34 cellular contexts compared by ENCODE assay signal in genomic region chr5:161857358-161857757, GRCh38. TPM values are rescaled to one million over a fixed set of nuclear protein-coding genes. Genes with fewer than 3 reads are reported as not detected.
"Had no signal": no experiment of that assay in that cellular context is flagged by ENCODE, and none has a peak within 500 bp of the region (broad histone marks: within the 10 kb centered on the region; RNA-seq: fewer than 3 reads in every experiment).

No MANE protein-coding gene starts in this region.

- H3K9me3 ChIP-seq: MG63 had no signal

- H3K9me3 Mint-ChIP-seq: activated CD4-positive, alpha-beta T cell treated with anti-CD3 and anti-CD28 coated beads, Interleukin-2, amount 10 ng/mL, durations not matched to agents 24 days and 14 days; activated naive CD8-positive, alpha-beta T cell treated with anti-CD3 and anti-CD28 coated beads for 36 hours; activated T-cell treated with anti-CD3 and anti-CD28 coated beads, Interleukin-2, amount 50 U/mL, for 72 hours; activated T-helper 17 cell treated with anti-CD3 and anti-CD28 coated beads, Interleukin-2, amount 50 U/mL, for 72 hours had no signal

- H3K36me3 ChIP-seq: brain microvascular endothelial cell, MG63, WERI-Rb-1 had no signal

- DNase-seq: activated CD4-positive, alpha-beta T cell treated with anti-CD3 and anti-CD28 coated beads, Interleukin-2, amount 10 ng/mL, durations not matched to agents 24 days and 14 days; activated CD4-positive, alpha-beta T cell treated with anti-CD3 and anti-CD28 coated beads, Interleukin-2, amount 50 U/mL, for 4 hours; activated CD8-positive, alpha-beta T cell treated with anti-CD3 and anti-CD28 coated beads for 36 hours; activated effector memory CD4-positive, alpha-beta T cell treated with anti-CD3 and anti-CD28 coated beads, Interleukin-2, amount 50 U/mL, for 16 hours; activated naive CD4-positive, alpha-beta T cell; activated naive CD4-positive, alpha-beta T cell treated with anti-CD3 and anti-CD28 coated beads, Interleukin-2, amount 50 U/mL, for 16 hours; activated naive CD8-positive, alpha-beta T cell treated with anti-CD3 and anti-CD28 coated beads for 36 hours; activated T-cell treated with anti-CD3 and anti-CD28 coated beads, Interleukin-2, amount 50 U/mL, for 1 hour; activated T-cell treated with anti-CD3 and anti-CD28 coated beads, Interleukin-2, amount 50 U/mL, for 72 hours; amniotic stem cell; aorta; brain microvascular endothelial cell; central memory CD4-positive, alpha-beta T cell; MG63; NCI-H1048; NCI-H1105 treated with DMSO at 0.1 percent for 48 hours; NCI-H1436; NCI-H1694; NCI-H1930; NCI-H2081 treated with DMSO at 0.1 percent for 48 hours; NCI-H226; NCI-H526; NCI-H748 treated with DMSO at 0.1 percent for 48 hours; NK-92 treated with Interleukin-12 subunit alpha and Interleukin-12 subunit beta, amount 100 ng/mL, for 24 hours; PC-9; Right ventricle myocardium superior; SW 1271; T-helper 1 cell; T-helper 2 cell; T-helper 9 cell; WERI-Rb-1 had no signal

- ATAC-seq: activated CD8-positive, alpha-beta T cell treated with anti-CD3 and anti-CD28 coated beads for 36 hours; activated T-cell treated with anti-CD3 and anti-CD28 coated beads, Interleukin-2, amount 50 U/mL, for 72 hours; activated T-helper 17 cell treated with anti-CD3 and anti-CD28 coated beads, Interleukin-2, amount 50 U/mL, for 72 hours had no signal

- H3K27ac ChIP-seq: brain microvascular endothelial cell, PC-9, WERI-Rb-1 had no signal

- H3K36me3 Mint-ChIP-seq: activated naive CD8-positive, alpha-beta T cell treated with anti-CD3 and anti-CD28 coated beads for 36 hours had no signal

- H3K4me3 Mint-ChIP-seq: activated CD4-positive, alpha-beta T cell treated with anti-CD3 and anti-CD28 coated beads, Interleukin-2, amount 10 ng/mL, durations not matched to agents 24 days and 14 days; activated CD8-positive, alpha-beta T cell treated with anti-CD3 and anti-CD28 coated beads for 36 hours; activated naive CD8-positive, alpha-beta T cell treated with anti-CD3 and anti-CD28 coated beads for 36 hours; activated T-cell treated with anti-CD3 and anti-CD28 coated beads, Interleukin-2, amount 50 U/mL, for 72 hours; activated T-helper 17 cell treated with anti-CD3 and anti-CD28 coated beads, Interleukin-2, amount 50 U/mL, for 72 hours had no signal

- H3K4me1 Mint-ChIP-seq: activated CD4-positive, alpha-beta T cell treated with anti-CD3 and anti-CD28 coated beads, Interleukin-2, amount 10 ng/mL, durations not matched to agents 24 days and 14 days; activated naive CD8-positive, alpha-beta T cell treated with anti-CD3 and anti-CD28 coated beads for 36 hours; activated T-helper 17 cell treated with anti-CD3 and anti-CD28 coated beads, Interleukin-2, amount 50 U/mL, for 72 hours had no signal

- H3K27ac Mint-ChIP-seq: activated CD4-positive, alpha-beta T cell treated with anti-CD3 and anti-CD28 coated beads, Interleukin-2, amount 10 ng/mL, durations not matched to agents 24 days and 14 days; activated CD8-positive, alpha-beta T cell treated with anti-CD3 and anti-CD28 coated beads for 36 hours; activated naive CD8-positive, alpha-beta T cell treated with anti-CD3 and anti-CD28 coated beads for 36 hours; activated T-cell treated with anti-CD3 and anti-CD28 coated beads, Interleukin-2, amount 50 U/mL, for 72 hours; activated T-helper 17 cell treated with anti-CD3 and anti-CD28 coated beads, Interleukin-2, amount 50 U/mL, for 72 hours had no signal

- H3K27me3 Mint-ChIP-seq: activated CD4-positive, alpha-beta T cell treated with anti-CD3 and anti-CD28 coated beads, Interleukin-2, amount 10 ng/mL, durations not matched to agents 24 days and 14 days; activated CD8-positive, alpha-beta T cell treated with anti-CD3 and anti-CD28 coated beads for 36 hours; activated naive CD8-positive, alpha-beta T cell treated with anti-CD3 and anti-CD28 coated beads for 36 hours; activated T-helper 17 cell treated with anti-CD3 and anti-CD28 coated beads, Interleukin-2, amount 50 U/mL, for 72 hours had no signal

- H3K4me3 ChIP-seq: MG63, PC-9 had no signal

- H3K27me3 ChIP-seq: brain microvascular endothelial cell, MG63 had no signal

RNA-seq across cellular contexts. Expression of gene GABRA1, which starts 9.4 kb away (rescaled TPM):
- total RNA-seq: activated CD4-positive, alpha-beta T cell treated with anti-CD3 and anti-CD28 coated beads, Interleukin-2, amount 10 ng/mL, durations not matched to agents 24 days and 14 days; activated CD8-positive, alpha-beta memory T cell treated with anti-CD3 and anti-CD28 coated beads for 36 hours; activated CD8-positive, alpha-beta T cell treated with anti-CD3 and anti-CD28 coated beads for 36 hours; activated naive CD8-positive, alpha-beta T cell treated with anti-CD3 and anti-CD28 coated beads for 36 hours; activated T-cell treated with anti-CD3 and anti-CD28 coated beads, Interleukin-2, amount 50 U/mL, for 72 hours; activated T-helper 17 cell treated with anti-CD3 and anti-CD28 coated beads, Interleukin-2, amount 50 U/mL, for 72 hours; aorta; NCI-H460; PC-9; Right ventricle myocardium superior had no signal
- polyA plus RNA-seq: aorta had no signal
